23 cellular contexts compared by ENCODE assay signal in genomic region chr6:96899599-96899998, GRCh38. TPM values are rescaled to one million over a fixed set of nuclear protein-coding genes. Genes with fewer than 3 reads are reported as not detected.
DNase-seq lines count a peak whose midpoint lies in the region; ATAC-seq and TF ChIP-seq lines count a peak whose summit lies in the region.
"Had no signal": no experiment of that assay in that cellular context is flagged by ENCODE, and none has a peak within 500 bp of the region (broad histone marks: within the 10 kb centered on the region; RNA-seq: fewer than 3 reads in every experiment).

No MANE protein-coding gene starts in this region.

- peaks cover 25% of the 10 kb centered on the region for H3K79me2 ChIP-seq in smooth muscle cell (ENCODE audit: low read depth)

- H3K4me3 ChIP-seq in adipocyte (ENCODE audit: low read length): no peak overlapping the region
- H3K4me3 ChIP-seq in smooth muscle cell: no peak overlapping the region
- H3K4me3 ChIP-seq: lower lobe of right lung, neural progenitor cell, thyroid gland had no signal

- no peak overlapping the region for H3K4me2 ChIP-seq in smooth muscle cell
- H3K4me2 ChIP-seq: neural progenitor cell had no signal

- H2AFZ ChIP-seq in smooth muscle cell (ENCODE audit: low read depth): peak overlapping the region; percentile 96
- H2AFZ ChIP-seq: neural progenitor cell had no signal

- peaks cover 5% of the 10 kb centered on the region for H4K20me1 ChIP-seq in smooth muscle cell (ENCODE audit: low read depth)

- H3K27me3 ChIP-seq in adipocyte (replicated peaks; ENCODE audit: control insufficient read depth, insufficient read depth, low read length) (no peaks in the 10 kb centered on the region), smooth muscle cell (ENCODE audit: low read depth) (no peaks in the 10 kb centered on the region)
- H3K27me3 ChIP-seq: neural progenitor cell, thyroid gland had no signal

- H3K9me3 ChIP-seq in adipocyte (ENCODE audit: control insufficient read depth, low read length): no peaks in the 10 kb centered on the region
- H3K9me3 ChIP-seq in smooth muscle cell (replicated peaks; ENCODE audit: low read depth): no peaks in the 10 kb centered on the region
- H3K9me3 ChIP-seq: lower lobe of right lung, thyroid gland had no signal

- H3K36me3 ChIP-seq in adipocyte (ENCODE audit: control insufficient read depth, insufficient read depth, low read length, severe bottlenecking): peaks cover 8% of the 10 kb centered on the region
- peaks cover 6% of the 10 kb centered on the region for H3K36me3 ChIP-seq in smooth muscle cell (ENCODE audit: low read depth)
- H3K36me3 ChIP-seq: lower lobe of right lung had no signal

- peak overlapping the region; percentile 93 for H3K9ac ChIP-seq in adipocyte (ENCODE audit: low read length)
- H3K9ac ChIP-seq in smooth muscle cell (ENCODE audit: low read depth): no peak overlapping the region
- H3K9ac ChIP-seq: neural progenitor cell had no signal

- H3K27ac ChIP-seq in smooth muscle cell (ENCODE audit: low read depth): no peak overlapping the region
- H3K27ac ChIP-seq: neural progenitor cell had no signal

- DNase-seq in DMS 273 (lab: John Stamatoyannopoulos, UW; ENCODE audit: unreplicated experiment) (peak; percentile 9), DMS 273 treated with DMSO at 0.1 percent for 48 hours (lab: John Stamatoyannopoulos, UW) (no peak), adipocyte (ENCODE audit: low read depth) (peak; percentile 14), medulla oblongata (ENCODE audit: extremely low spot score) (peak; percentile 46), smooth muscle cell (lab: John Stamatoyannopoulos, UW; ENCODE audit: unreplicated experiment) (no peak)
- no peak for DNase-seq in central memory CD4-positive, alpha-beta T cell
- DNase-seq in activated CD4-positive, alpha-beta T cell treated with anti-CD3 and anti-CD28 coated beads for 4 hours: no peak
- DNase-seq: activated CD8-positive, alpha-beta memory T cell treated with anti-CD3 and anti-CD28 coated beads, Interleukin-2, amount 10 ng/mL, durations not matched to agents 7 days and 5 days; aorta; CD4-positive, alpha-beta memory T cell; lower lobe of right lung; NCI-H1048; NCI-H187; SHP77 treated with DMSO at 0.1 percent for 48 hours; stimulated activated naive CD8-positive, alpha-beta T cell treated with anti-CD3 and anti-CD28 coated beads, Interleukin-15, Interleukin-2, amounts not matched to agents 100 U/mL and 50 U/mL, for 24 hours; T1000 had no signal

- peaks cover 31% of the 10 kb centered on the region for H3K4me1 ChIP-seq in adipocyte (ENCODE audit: control insufficient read depth, insufficient read depth, low read length)
- H3K4me1 ChIP-seq in smooth muscle cell (ENCODE audit: low read depth): peaks cover 17% of the 10 kb centered on the region

- no peak for TF ChIP-seq CTCF in smooth muscle cell (IDR thresholded peaks at IDR 0.05; ENCODE audit: borderline replicate concordance, insufficient read depth, poor library complexity, severe bottlenecking)

- peaks cover 5% of the 10 kb centered on the region for H3F3A ChIP-seq in smooth muscle cell (ENCODE audit: low read depth)

- ATAC-seq in GM19452 (IDR thresholded peaks at IDR 0.05; ENCODE audit: unreplicated experiment): no peak
- ATAC-seq: activated CD8-positive, alpha-beta memory T cell treated with anti-CD3 and anti-CD28 coated beads, Interleukin-2, amount 10 ng/mL, durations not matched to agents 7 days and 5 days; lower lobe of right lung; stimulated activated naive CD8-positive, alpha-beta T cell treated with anti-CD3 and anti-CD28 coated beads, Interleukin-15, Interleukin-2, amounts not matched to agents 100 U/mL and 50 U/mL, for 24 hours had no signal

RNA-seq across cellular contexts. Expression of gene NDUFAF4, which starts 1.9 kb away (rescaled TPM):
- 24.0 and 40.4 TPM in 2 replicates for total RNA-seq in smooth muscle cell
- 51.0 and 53.8 TPM in 2 replicates for polyA plus RNA-seq in smooth muscle cell

RNA-seq across cellular contexts. Expression of gene KLHL32, which starts 24.9 kb away (rescaled TPM):
- total RNA-seq in smooth muscle cell: not detected in 2 replicates
- polyA plus RNA-seq in smooth muscle cell: 0.25 TPM in 1 of 2 replicates, not detected in the other
- total RNA-seq: endothelial cell of umbilical vein, glomerular endothelial cell, IMR-90, posterior vena cava had no signal

Comparison
In these comparisons a context has a peak if more than half of its experiments do, and no peak if none do; other contexts are left out.
1. DNase-seq: peak in DMS 273 (single experiment), adipocyte (single experiment) and medulla oblongata (single experiment); none in DMS 273 treated with DMSO at 0.1 percent for 48 hours (single experiment), smooth muscle cell (single experiment), central memory CD4-positive, alpha-beta T cell (single experiment) and activated CD4-positive, alpha-beta T cell treated with anti-CD3 and anti-CD28 coated beads for 4 hours (0 of 2).